ENCODE assay signal across 9 cellular contexts in genomic region chr3:42300013-42300412, GRCh38. TPM values are rescaled to one million over a fixed set of nuclear protein-coding genes. Genes with fewer than 3 reads are reported as not detected.
DNase-seq lines count a peak whose midpoint lies in the region; ATAC-seq and TF ChIP-seq lines count a peak whose summit lies in the region.
"Had no signal": no experiment of that assay in that cellular context is flagged by ENCODE, and none has a peak within 500 bp of the region (broad histone marks: within the 10 kb centered on the region; RNA-seq: fewer than 3 reads in every experiment).

No MANE protein-coding gene starts in this region.

- H3K4me3 ChIP-seq in SK-N-SH (ENCODE audit: low read depth in 2 of 2, low read length in 1 of 2) = no peak overlapping the region

- DNase-seq in SK-N-SH (no peak), RWPE1 (ENCODE audit: low spot score) (peak; percentile 38), fibroblast of the conjunctiva (ENCODE audit: low read depth) (peak; percentile 1), COR-L47 (lab: John Stamatoyannopoulos, UW) (no peak)
- peak; percentile 13 for DNase-seq in stimulated activated CD4-positive, alpha-beta T cell treated with anti-CD3 and anti-CD28 coated beads, Interleukin-4, amount 100 ng/mL, for 24 hours

- H3K27ac ChIP-seq in SK-N-SH (ENCODE audit: low read depth in 2 of 2, low read length in 1 of 2) (no peak overlapping the region), RWPE1 (no peak overlapping the region)

- CTCF ChIA-PET in SK-N-SH (lab: Yijun Ruan, JAX) = no interaction called here
- CTCF ChIA-PET in RWPE1 (lab: Yijun Ruan, JAX) = no interaction called here

- H3K27me3 ChIP-seq in SK-N-SH (ENCODE audit: insufficient read depth) = no peaks in the 10 kb centered on the region

- TF ChIP-seq RAD21 in SK-N-SH (IDR thresholded peaks at IDR 0.05; ENCODE audit: low read length) = no peak

- H3K36me3 ChIP-seq in SK-N-SH (replicated peaks in 1 of 2; ENCODE audit: control insufficient read depth in 1 of 2, insufficient read depth in 2 of 2, low read length in 1 of 2) = no peaks in the 10 kb centered on the region

- H4K20me1 ChIP-seq in SK-N-SH (ENCODE audit: insufficient read depth) = no peaks in the 10 kb centered on the region

- no peak overlapping the region for H3K4me2 ChIP-seq in SK-N-SH

- H3K9me2 ChIP-seq in SK-N-SH = no peaks in the 10 kb centered on the region

- WGBS in SK-N-SH (ENCODE audit: low lambda C conversion rate) = 32% methylated on average over 3 of the region's 3 CpGs

- no peaks in the 10 kb centered on the region for H3K9me3 ChIP-seq in SK-N-SH

- no peaks in the 10 kb centered on the region for H3F3A ChIP-seq in SK-N-SH (replicated peaks; ENCODE audit: insufficient read depth)

- no peak for TF ChIP-seq CTCF in SK-N-SH (IDR thresholded peaks at IDR 0.05)
- TF ChIP-seq CTCF in RWPE1 (conservative IDR thresholded peaks at IDR 0.05; ENCODE audit: low read depth) = no peak

- ATAC-seq in SK-N-SH treated with all-trans-retinoic acid at 6 μM for 48 hours (no peak), GM19463 (IDR thresholded peaks at IDR 0.05; ENCODE audit: unreplicated experiment) (no peak), GM18907 (IDR thresholded peaks at IDR 0.05; ENCODE audit: unreplicated experiment) (no peak)

- no peaks in the 10 kb centered on the region for H3K4me1 ChIP-seq in SK-N-SH (ENCODE audit: control insufficient read depth in 1 of 2, insufficient read depth in 2 of 2, low read depth in 1 of 2, low read length in 1 of 2)

- no peaks in the 10 kb centered on the region for H3K79me2 ChIP-seq in SK-N-SH (ENCODE audit: insufficient read depth)

- no peak overlapping the region for H2AFZ ChIP-seq in SK-N-SH (ENCODE audit: low read depth)

- no peak for TF ChIP-seq EP300 in SK-N-SH (IDR thresholded peaks at IDR 0.05; ENCODE audit: borderline replicate concordance in 1 of 2, low read depth in 1 of 2, low read length in 1 of 2)

- H3K9ac ChIP-seq in SK-N-SH = no peak overlapping the region

- POLR2A ChIA-PET in SK-N-SH (lab: Yijun Ruan, JAX) (no interaction called here), RWPE1 (lab: Yijun Ruan, JAX; ENCODE audit: low non-redundant PET) (no interaction called here)

TF ChIP-seq in SK-N-SH, 30 proteins besides CTCF, POLR2A, EP300 and RAD21:
- TF ChIP-seq REST (IDR thresholded peaks at IDR 0.05; ENCODE audit: low read depth, low read length) (peak; percentile 95), TAF1 (IDR thresholded peaks at IDR 0.05; ENCODE audit: borderline replicate concordance, low read depth, low read length) (no peak)

TF ChIP-seq in SK-N-SH treated with all-trans-retinoic acid at 6 μM for 48 hours, 23 proteins besides CTCF, POLR2A, EP300 and RAD21:
- no peak for TF ChIP-seq ZC3H10 (CRISPR knock-in tag; IDR thresholded peaks at IDR 0.05)

RNA-seq across cellular contexts. Expression of gene CCK, which starts 34.0 kb away (rescaled TPM):
- not detected in 2 replicates for polyA plus RNA-seq in SK-N-SH (2012; rRNA removed)
- polyA plus RNA-seq in SK-N-SH (2012; cell fraction: cytosol; rRNA removed) = not detected in 2 replicates
- polyA plus RNA-seq in SK-N-SH (2012; cell fraction: nucleus; rRNA removed) = not detected in 2 replicates
- polyA plus RNA-seq: BJ had no signal

Comparison
In these comparisons a context has a peak if more than half of its experiments do, and no peak if none do; other contexts are left out.
1. DNase-seq: peak in RWPE1 (single experiment), fibroblast of the conjunctiva (single experiment) and stimulated activated CD4-positive, alpha-beta T cell treated with anti-CD3 and anti-CD28 coated beads, Interleukin-4, amount 100 ng/mL, for 24 hours (single experiment); none in SK-N-SH (single experiment) and COR-L47 (single experiment).